Comparison of ENCODE assay signal across 1 cellular context in the genomic region with DNA sequence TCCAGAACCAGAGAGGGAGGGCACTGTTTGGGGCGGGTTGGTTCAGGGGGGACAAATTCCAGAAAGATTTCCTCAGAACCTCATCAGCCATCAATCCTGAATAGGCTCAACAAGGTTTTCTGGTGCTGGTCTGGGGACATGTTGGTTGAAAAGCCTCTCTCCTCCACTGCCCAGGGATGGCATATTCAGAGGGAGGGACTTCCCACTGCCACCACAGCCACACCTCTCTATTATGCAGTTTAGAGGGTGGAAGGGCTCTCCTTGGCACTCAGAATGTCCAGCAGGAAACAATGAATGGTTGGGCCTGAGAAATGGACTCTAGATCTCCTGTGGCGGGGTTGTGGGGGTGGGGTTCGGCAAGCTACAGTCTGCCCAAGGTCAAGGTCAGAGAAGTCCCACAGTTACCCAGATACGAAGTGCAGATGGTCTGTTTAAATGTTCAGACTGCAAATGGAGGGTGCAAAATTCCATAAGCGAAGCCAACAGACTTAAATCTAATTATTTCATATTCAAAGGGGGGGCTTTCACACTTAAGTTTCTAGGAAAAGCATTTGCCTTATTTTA.
A peak's percentile ranks its signal among the peaks of the same experiment; 100 is the strongest.
TF ChIP-seq lines count a peak whose summit lies in the region.

No MANE protein-coding gene starts in this region.

TF ChIP-seq in HepG2, 621 proteins besides CTCF, POLR2A, EP300 and RAD21:
- TF ChIP-seq, protein P1, sequence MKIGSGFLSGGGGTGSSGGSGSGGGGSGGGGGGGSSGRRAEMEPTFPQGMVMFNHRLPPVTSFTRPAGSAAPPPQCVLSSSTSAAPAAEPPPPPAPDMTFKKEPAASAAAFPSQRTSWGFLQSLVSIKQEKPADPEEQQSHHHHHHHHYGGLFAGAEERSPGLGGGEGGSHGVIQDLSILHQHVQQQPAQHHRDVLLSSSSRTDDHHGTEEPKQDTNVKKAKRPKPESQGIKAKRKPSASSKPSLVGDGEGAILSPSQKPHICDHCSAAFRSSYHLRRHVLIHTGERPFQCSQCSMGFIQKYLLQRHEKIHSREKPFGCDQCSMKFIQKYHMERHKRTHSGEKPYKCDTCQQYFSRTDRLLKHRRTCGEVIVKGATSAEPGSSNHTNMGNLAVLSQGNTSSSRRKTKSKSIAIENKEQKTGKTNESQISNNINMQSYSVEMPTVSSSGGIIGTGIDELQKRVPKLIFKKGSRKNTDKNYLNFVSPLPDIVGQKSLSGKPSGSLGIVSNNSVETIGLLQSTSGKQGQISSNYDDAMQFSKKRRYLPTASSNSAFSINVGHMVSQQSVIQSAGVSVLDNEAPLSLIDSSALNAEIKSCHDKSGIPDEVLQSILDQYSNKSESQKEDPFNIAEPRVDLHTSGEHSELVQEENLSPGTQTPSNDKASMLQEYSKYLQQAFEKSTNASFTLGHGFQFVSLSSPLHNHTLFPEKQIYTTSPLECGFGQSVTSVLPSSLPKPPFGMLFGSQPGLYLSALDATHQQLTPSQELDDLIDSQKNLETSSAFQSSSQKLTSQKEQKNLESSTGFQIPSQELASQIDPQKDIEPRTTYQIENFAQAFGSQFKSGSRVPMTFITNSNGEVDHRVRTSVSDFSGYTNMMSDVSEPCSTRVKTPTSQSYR (CRISPR knock-in tag; IDR thresholded peaks at IDR 0.05; ENCODE audit: borderline replicate concordance), result peak; percentile 57; the same call in 1 of the 2 replicates
- TF ChIP-seq ELF4 (CRISPR knock-in tag; IDR thresholded peaks at IDR 0.05; ENCODE audit: borderline replicate concordance) (no peak), ZNF777 (CRISPR knock-in tag; IDR thresholded peaks at IDR 0.05) (no peak), MYNN (CRISPR knock-in tag; IDR thresholded peaks at IDR 0.05; ENCODE audit: low read depth) (no peak), ISL2 (CRISPR knock-in tag; IDR thresholded peaks at IDR 0.05) (no peak), REXO4 (CRISPR knock-in tag; IDR thresholded peaks at IDR 0.05; ENCODE audit: borderline replicate concordance) (no peak), NR2F6 (IDR thresholded peaks at IDR 0.05) (0 out of 2 replicates have a peak, but pooled peaks have one; percentile 15), NR2F6 (CRISPR knock-in tag; IDR thresholded peaks at IDR 0.05) (no peak)
- TF ChIP-seq, protein P2, sequence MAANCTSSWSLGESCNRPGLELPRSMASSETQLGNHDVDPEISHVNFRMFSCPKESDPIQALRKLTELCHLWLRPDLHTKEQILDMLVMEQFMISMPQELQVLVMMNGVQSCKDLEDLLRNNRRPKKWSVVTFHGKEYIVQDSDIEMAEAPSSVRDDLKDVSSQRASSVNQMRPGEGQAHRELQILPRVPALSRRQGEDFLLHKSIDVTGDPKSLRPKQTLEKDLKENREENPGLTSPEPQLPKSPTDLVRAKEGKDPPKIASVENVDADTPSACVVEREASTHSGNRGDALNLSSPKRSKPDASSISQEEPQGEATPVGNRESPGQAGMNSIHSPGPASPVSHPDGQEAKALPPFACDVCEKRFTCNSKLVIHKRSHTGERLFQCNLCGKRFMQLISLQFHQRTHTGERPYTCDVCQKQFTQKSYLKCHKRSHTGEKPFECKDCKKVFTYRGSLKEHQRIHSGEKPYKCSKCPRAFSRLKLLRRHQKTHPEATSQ (CRISPR knock-in tag; IDR thresholded peaks at IDR 0.05; ENCODE audit: borderline replicate concordance), result no peak
- TF ChIP-seq, protein P3, sequence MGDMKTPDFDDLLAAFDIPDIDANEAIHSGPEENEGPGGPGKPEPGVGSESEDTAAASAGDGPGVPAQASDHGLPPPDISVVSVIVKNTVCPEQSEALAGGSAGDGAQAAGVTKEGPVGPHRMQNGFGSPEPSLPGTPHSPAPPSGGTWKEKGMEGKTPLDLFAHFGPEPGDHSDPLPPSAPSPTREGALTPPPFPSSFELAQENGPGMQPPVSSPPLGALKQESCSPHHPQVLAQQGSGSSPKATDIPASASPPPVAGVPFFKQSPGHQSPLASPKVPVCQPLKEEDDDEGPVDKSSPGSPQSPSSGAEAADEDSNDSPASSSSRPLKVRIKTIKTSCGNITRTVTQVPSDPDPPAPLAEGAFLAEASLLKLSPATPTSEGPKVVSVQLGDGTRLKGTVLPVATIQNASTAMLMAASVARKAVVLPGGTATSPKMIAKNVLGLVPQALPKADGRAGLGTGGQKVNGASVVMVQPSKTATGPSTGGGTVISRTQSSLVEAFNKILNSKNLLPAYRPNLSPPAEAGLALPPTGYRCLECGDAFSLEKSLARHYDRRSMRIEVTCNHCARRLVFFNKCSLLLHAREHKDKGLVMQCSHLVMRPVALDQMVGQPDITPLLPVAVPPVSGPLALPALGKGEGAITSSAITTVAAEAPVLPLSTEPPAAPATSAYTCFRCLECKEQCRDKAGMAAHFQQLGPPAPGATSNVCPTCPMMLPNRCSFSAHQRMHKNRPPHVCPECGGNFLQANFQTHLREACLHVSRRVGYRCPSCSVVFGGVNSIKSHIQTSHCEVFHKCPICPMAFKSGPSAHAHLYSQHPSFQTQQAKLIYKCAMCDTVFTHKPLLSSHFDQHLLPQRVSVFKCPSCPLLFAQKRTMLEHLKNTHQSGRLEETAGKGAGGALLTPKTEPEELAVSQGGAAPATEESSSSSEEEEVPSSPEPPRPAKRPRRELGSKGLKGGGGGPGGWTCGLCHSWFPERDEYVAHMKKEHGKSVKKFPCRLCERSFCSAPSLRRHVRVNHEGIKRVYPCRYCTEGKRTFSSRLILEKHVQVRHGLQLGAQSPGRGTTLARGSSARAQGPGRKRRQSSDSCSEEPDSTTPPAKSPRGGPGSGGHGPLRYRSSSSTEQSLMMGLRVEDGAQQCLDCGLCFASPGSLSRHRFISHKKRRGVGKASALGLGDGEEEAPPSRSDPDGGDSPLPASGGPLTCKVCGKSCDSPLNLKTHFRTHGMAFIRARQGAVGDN (CRISPR knock-in tag; IDR thresholded peaks at IDR 0.05), result no peak
- TF ChIP-seq, protein P4, sequence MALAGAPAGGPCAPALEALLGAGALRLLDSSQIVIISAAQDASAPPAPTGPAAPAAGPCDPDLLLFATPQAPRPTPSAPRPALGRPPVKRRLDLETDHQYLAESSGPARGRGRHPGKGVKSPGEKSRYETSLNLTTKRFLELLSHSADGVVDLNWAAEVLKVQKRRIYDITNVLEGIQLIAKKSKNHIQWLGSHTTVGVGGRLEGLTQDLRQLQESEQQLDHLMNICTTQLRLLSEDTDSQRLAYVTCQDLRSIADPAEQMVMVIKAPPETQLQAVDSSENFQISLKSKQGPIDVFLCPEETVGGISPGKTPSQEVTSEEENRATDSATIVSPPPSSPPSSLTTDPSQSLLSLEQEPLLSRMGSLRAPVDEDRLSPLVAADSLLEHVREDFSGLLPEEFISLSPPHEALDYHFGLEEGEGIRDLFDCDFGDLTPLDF (CRISPR knock-in tag; IDR thresholded peaks at IDR 0.05), result no peak
TF ChIP-seq in HepG2: peak in this region for 2.
